In the genomic region with DNA sequence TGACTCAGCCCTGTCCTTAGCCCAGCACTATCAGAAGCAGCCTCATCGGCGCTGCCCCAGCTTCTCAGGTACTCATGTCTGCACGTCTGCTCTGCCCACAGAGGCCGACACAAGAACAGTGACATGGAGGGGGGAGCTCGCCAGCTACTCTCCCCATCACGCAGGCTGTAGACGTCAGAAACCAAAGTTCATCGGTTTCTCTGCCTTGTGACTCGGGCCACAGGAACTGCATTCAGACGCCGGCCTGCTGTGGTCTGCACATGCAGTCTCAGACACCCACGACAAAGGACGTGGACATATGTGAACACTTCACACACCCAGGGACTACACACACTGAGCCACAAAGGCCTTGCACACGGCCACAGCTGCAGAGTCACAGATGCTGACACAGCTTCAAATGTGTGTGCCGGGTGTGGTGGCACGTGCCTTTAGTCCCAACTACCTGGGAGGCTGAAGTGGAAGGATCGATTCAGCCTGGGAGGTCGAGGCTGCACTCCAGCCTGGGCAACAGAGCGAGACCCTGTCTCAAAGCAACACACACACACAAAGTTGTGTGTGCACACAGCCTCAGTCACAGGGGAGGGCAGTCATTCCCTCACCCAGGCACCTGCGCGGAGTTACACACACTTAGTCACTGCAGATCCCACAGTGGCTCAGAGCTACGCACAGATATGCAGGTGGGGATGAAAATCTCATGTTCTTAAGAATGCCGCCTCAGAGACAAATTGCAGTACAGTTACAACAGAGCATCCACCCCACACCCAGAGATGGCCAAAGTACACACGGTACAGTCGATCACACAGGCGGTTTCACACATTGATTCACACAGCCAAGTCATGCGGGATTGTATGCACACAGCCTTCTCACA, we compare ENCODE assay signal across 8 cellular contexts. TPM values are rescaled to one million over a fixed set of nuclear protein-coding genes. Genes with fewer than 3 reads are reported as not detected.
DNase-seq lines count a peak whose midpoint lies in the region; ATAC-seq and TF ChIP-seq lines count a peak whose summit lies in the region.

No MANE protein-coding gene starts in this region.

- peak; percentile 94 to 97 for TF ChIP-seq POLR2A in Peyer's patch (IDR thresholded peaks at IDR 0.05)

- DNase-seq in A172 (ENCODE audit: low spot score), result peak; percentile 90
- DNase-seq in Peyer's patch, result peak; percentile 89 to 97 (median 95)
- peak; percentile 86 for DNase-seq in activated gamma-delta T cell treated with Interleukin-2 at 50 U/mL for 16 hours
- DNase-seq in heart right ventricle, result peak; percentile 31 to 50
- DNase-seq in sciatic nerve (ENCODE audit: low spot score), result peak; percentile 76
- DNase-seq in posterior cingulate gyrus, result no peak

- no peaks in the 10 kb centered on the region for H3K27me3 ChIP-seq in Peyer's patch
- H3K27me3 ChIP-seq in heart right ventricle, result no peaks in the 10 kb centered on the region

- H3K4me1 ChIP-seq in Peyer's patch, result peaks cover 20 to 74% (median 61%) of the 10 kb centered on the region in 4 donors
- H3K4me1 ChIP-seq in heart right ventricle, result peaks cover 16 to 92% (median 48%) of the 10 kb centered on the region in 9 donors

- peak; percentile 19 for ATAC-seq in GM21737 (IDR thresholded peaks at IDR 0.05; ENCODE audit: unreplicated experiment)
- no peak for ATAC-seq in heart right ventricle
- ATAC-seq in sciatic nerve, result no peak
- no peak for ATAC-seq in GM21825 (IDR thresholded peaks at IDR 0.05; ENCODE audit: unreplicated experiment)

- H3K27ac ChIP-seq in Peyer's patch, result peak overlapping the region; percentile 98 to 100 (median 100)
- H3K27ac ChIP-seq in heart right ventricle, result peak overlapping the region; percentile 95 to 100 (median 99)

- H3K4me3 ChIP-seq in Peyer's patch (peak overlapping the region in 3 of 4 donors; percentile 56 to 78 (median 58)), heart right ventricle (peak overlapping the region in 8 of 10 donors; percentile 46 to 71 (median 59))

- TF ChIP-seq CTCF in Peyer's patch (IDR thresholded peaks at IDR 0.05), result peak in 3 of 6 experiments; percentile 29 to 38 (median 37)
- no peak for TF ChIP-seq CTCF in heart right ventricle (IDR thresholded peaks at IDR 0.05)

- H3K36me3 ChIP-seq in Peyer's patch (peaks cover 0 to 5% (median 0%) of the 10 kb centered on the region in 3 donors), heart right ventricle (peaks cover 0 to 17% (median 0%) of the 10 kb centered on the region in 9 donors)

- H3K9me3 ChIP-seq in Peyer's patch (no peaks in the 10 kb centered on the region), heart right ventricle (no peaks in the 10 kb centered on the region)

- intact Hi-C loops in heart right ventricle (cut with DNase I) (no loop called here), sciatic nerve (cut with DNase I) (no loop called here), posterior cingulate gyrus (cut with DNase I) (no loop called here)

- 52 to 61% methylated on average over 27 of the region's 27 CpGs for WGBS in heart right ventricle, 2 donors

RNA-seq across cellular contexts. Expression of gene ZFP36, which starts 4.9 kb away (rescaled TPM):
- 0.50 and 1.5 TPM in 2 replicates for total RNA-seq in A172 (2014; rRNA removed; shearing (Covaris generic))
- total RNA-seq in Peyer's patch (100 to 1,000 TPM; 183 to 682 (median 309) TPM), heart right ventricle (100 to 1,000 TPM in 2 of 10 donors, 10 to 100 TPM in 8; 22.8 to 194 (median 48.1) TPM), sciatic nerve (342 TPM)
- polyA plus RNA-seq in heart right ventricle, result 10 to 100 TPM; 60.2 to 63.2 TPM

RNA-seq across cellular contexts. Expression of gene MED29, which starts 10.6 kb away (rescaled TPM):
- 20.9 and 24.7 TPM in 2 replicates for total RNA-seq in A172 (2014; rRNA removed; shearing (Covaris generic))
- total RNA-seq in Peyer's patch, result 10 to 100 TPM; 25.4 to 52.8 (median 41.0) TPM
- 10 to 100 TPM; 22.9 to 32.3 (median 27.1) TPM for total RNA-seq in heart right ventricle
- polyA plus RNA-seq in heart right ventricle, result 10 to 100 TPM; 16.2 to 30.8 TPM
- total RNA-seq in sciatic nerve, result 37.2 TPM

RNA-seq across cellular contexts. Expression of gene PLEKHG2, which starts 10.7 kb away (rescaled TPM):
- total RNA-seq in A172 (2014; rRNA removed; shearing (Covaris generic)), result 11.4 and 17.3 TPM in 2 replicates
- total RNA-seq in Peyer's patch (10 to 100 TPM in 3 of 4 donors, 1 to 10 TPM in 1; 7.7 to 42.1 (median 16.1) TPM), heart right ventricle (10 to 100 TPM in 9 of 10 donors, 1 to 10 TPM in 1; 8.3 to 23.1 (median 15.1) TPM), sciatic nerve (89.2 TPM)
- polyA plus RNA-seq in heart right ventricle, result 10 to 100 TPM in 1 of 2 donors, 1 to 10 TPM in 1; 6.9 to 22.7 TPM

RNA-seq across cellular contexts. Expression of gene PAF1, which starts 10.9 kb away (rescaled TPM):
- total RNA-seq in A172 (2014; rRNA removed; shearing (Covaris generic)), result 55.3 and 69.9 TPM in 2 replicates
- total RNA-seq in Peyer's patch, result 10 to 100 TPM; 22.2 to 47.3 (median 37.7) TPM
- total RNA-seq in heart right ventricle, result 10 to 100 TPM; 34.3 to 46.4 (median 38.8) TPM
- polyA plus RNA-seq in heart right ventricle, result 10 to 100 TPM; 24.1 to 48.2 TPM
- total RNA-seq in sciatic nerve, result 38.7 TPM

RNA-seq across cellular contexts. Expression of gene RPS16, which starts 34.0 kb away (rescaled TPM):
- 145 and 262 TPM in 2 replicates for total RNA-seq in A172 (2014; rRNA removed; shearing (Covaris generic))
- total RNA-seq in Peyer's patch (1,000 to 10,000 TPM in 1 of 4 donors, 100 to 1,000 TPM in 3; 443 to 1,406 (median 686) TPM), heart right ventricle (1,000 to 10,000 TPM in 7 of 10 donors, 100 to 1,000 TPM in 3; 936 to 1,726 (median 1,424) TPM), sciatic nerve (1,367 TPM)
- polyA plus RNA-seq in heart right ventricle, result 1,000 to 10,000 TPM in 1 of 2 donors, 100 to 1,000 TPM in 1; 974 to 3,280 TPM

Comparison
In these comparisons a context has a peak if more than half of its experiments do, and no peak if none do; other contexts are left out.
1. DNase-seq: peak in A172 (single experiment), Peyer's patch (3 of 3), activated gamma-delta T cell treated with Interleukin-2 at 50 U/mL for 16 hours (single experiment), heart right ventricle (2 of 2) and sciatic nerve (single experiment); none in posterior cingulate gyrus (0 of 10).